Comparison of ENCODE assay signal across 1 cellular context in genomic region chr15:20355256-20355868, GRCh38.
A peak's percentile ranks its signal among the peaks of the same experiment; 100 is the strongest.
TF ChIP-seq lines count a peak whose summit lies in the region.

No MANE protein-coding gene starts in this region.

TF ChIP-seq in K562, 482 proteins besides CTCF, POLR2A, EP300 and RAD21:
- TF ChIP-seq ZNF583 (CRISPR knock-in tag; IDR thresholded peaks at IDR 0.05), result no peak
- TF ChIP-seq MEF2A (IDR thresholded peaks at IDR 0.05; ENCODE audit: control insufficient read depth, low read depth, low read length), result peak; percentile 41; the same call in 1 of the 2 replicates
